ENCODE assay signal across 19 cellular contexts in genomic region chr4:7826176-7826908, GRCh38.
A peak's percentile ranks its signal among the peaks of the same experiment; 100 is the strongest.
DNase-seq lines count a peak whose midpoint lies in the region; ATAC-seq and TF ChIP-seq lines count a peak whose summit lies in the region.
"Had no signal": no experiment of that assay in that cellular context is flagged by ENCODE, and none has a peak within 500 bp of the region (broad histone marks: within the 10 kb centered on the region; RNA-seq: fewer than 3 reads in every experiment).

No MANE protein-coding gene starts in this region.

- H3K9me3 ChIP-seq in HUES6 (ENCODE audit: control insufficient read depth, insufficient read depth, low read depth, low read length), result no peaks in the 10 kb centered on the region
- H3K9me3 ChIP-seq in neuronal stem cell (replicated peaks in 1 of 2; ENCODE audit: control insufficient read depth in 2 of 2, insufficient read depth in 1 of 2, low read depth in 1 of 2, low read length in 2 of 2), result no peaks in the 10 kb centered on the region
- no peaks in the 10 kb centered on the region for H3K9me3 ChIP-seq in tibial artery
- H3K9me3 ChIP-seq: thoracic aorta had no signal

- H3K4me1 Mint-ChIP-seq in activated CD4-positive, alpha-beta T cell treated with anti-CD3 and anti-CD28 coated beads, Interleukin-2, amount 10 ng/mL, durations not matched to agents 24 days and 14 days, result peaks cover 34% of the 10 kb centered on the region
- H3K4me1 Mint-ChIP-seq in effector memory CD8-positive, alpha-beta T cell (ENCODE audit: low read depth in 2 of 2), result peaks cover 32 to 50% of the 10 kb centered on the region in 2 donors

- no peaks in the 10 kb centered on the region for H3K79me1 ChIP-seq in neuronal stem cell (ENCODE audit: low read depth, low read length)

- H3K27ac ChIP-seq in HUES6 (ENCODE audit: low read depth, low read length), result peak overlapping the region; percentile 51; the same call in 1 of the 2 replicates
- no peak overlapping the region for H3K27ac ChIP-seq in neuronal stem cell (replicated peaks; ENCODE audit: low read length)
- H3K27ac ChIP-seq in tibial artery, result no peak overlapping the region
- H3K27ac ChIP-seq: thoracic aorta had no signal

- H3K18ac ChIP-seq in neuronal stem cell (ENCODE audit: low read length), result no peak overlapping the region

- no peak for TF ChIP-seq CTCF in tibial artery (IDR thresholded peaks at IDR 0.05)

- no peak overlapping the region for H4K8ac ChIP-seq in neuronal stem cell (ENCODE audit: low read depth, low read length)

- no peak overlapping the region for H2AFZ ChIP-seq in neuronal stem cell (ENCODE audit: low read length)

- no peak overlapping the region for H2BK5ac ChIP-seq in neuronal stem cell (ENCODE audit: low read length)

- H2BK120ac ChIP-seq in neuronal stem cell (ENCODE audit: low read depth, low read length), result no peak overlapping the region

- intact Hi-C loops in activated CD4-positive, alpha-beta T cell treated with anti-CD3 and anti-CD28 coated beads, Interleukin-2, amount 10 ng/mL, durations not matched to agents 24 days and 14 days (cut with micrococcal nuclease), result no loop called here
- intact Hi-C loops in tibial artery (cut with DNase I; ENCODE audit: low total_unique reads), result no loop called here

- no peak overlapping the region for H3K4me3 ChIP-seq in HUES6 (ENCODE audit: low read depth, low read length)
- H3K4me3 ChIP-seq in neuronal stem cell (ENCODE audit: low read length in 2 of 2), result no peak overlapping the region
- H3K4me3 ChIP-seq in tibial artery, result no peak overlapping the region
- H3K4me3 ChIP-seq: skin epidermis, thoracic aorta had no signal

- peaks cover 24% of the 10 kb centered on the region; the same call in 1 of the 2 replicates for H3K36me3 ChIP-seq in HUES6 (ENCODE audit: control insufficient read depth, insufficient read depth, low read length)
- H3K36me3 ChIP-seq in neuronal stem cell (replicated peaks in 1 of 2; ENCODE audit: control insufficient read depth in 2 of 2, insufficient read depth in 2 of 2, low read length in 2 of 2), result peaks cover 0 to 3% of the 10 kb centered on the region in 2 donors
- H3K36me3 ChIP-seq in tibial artery, result no peaks in the 10 kb centered on the region

- no peak overlapping the region for H4K91ac ChIP-seq in neuronal stem cell (ENCODE audit: low read depth, low read length, poor library complexity)

- H3K23ac ChIP-seq in neuronal stem cell (ENCODE audit: low read depth, low read length, poor library complexity), result no peak overlapping the region

- H3K36me3 Mint-ChIP-seq in activated CD4-positive, alpha-beta T cell treated with anti-CD3 and anti-CD28 coated beads, Interleukin-2, amount 10 ng/mL, durations not matched to agents 24 days and 14 days (ENCODE audit: low read depth), result peaks cover 28% of the 10 kb centered on the region
- peaks cover 4% of the 10 kb centered on the region for H3K36me3 Mint-ChIP-seq in effector memory CD8-positive, alpha-beta T cell (ENCODE audit: insufficient read depth)

- no peaks in the 10 kb centered on the region for H3K9me3 Mint-ChIP-seq in activated CD4-positive, alpha-beta T cell treated with anti-CD3 and anti-CD28 coated beads, Interleukin-2, amount 10 ng/mL, durations not matched to agents 24 days and 14 days
- no peaks in the 10 kb centered on the region for H3K9me3 Mint-ChIP-seq in effector memory CD8-positive, alpha-beta T cell

- peak overlapping the region; percentile 34 for H2AK5ac ChIP-seq in neuronal stem cell (ENCODE audit: low read depth, low read length)

- peaks cover 46% of the 10 kb centered on the region for H3K4me1 ChIP-seq in HUES6 (ENCODE audit: control insufficient read depth, insufficient read depth, low read length)
- H3K4me1 ChIP-seq in neuronal stem cell (ENCODE audit: control insufficient read depth in 2 of 2, insufficient read depth in 1 of 2, low read depth in 1 of 2, low read length in 2 of 2), result peaks cover 3 to 10% of the 10 kb centered on the region in 2 donors
- H3K4me1 ChIP-seq in tibial artery, result peaks cover 0 to 64% (median 33%) of the 10 kb centered on the region in 4 donors

- no peak overlapping the region for H3K4me2 ChIP-seq in neuronal stem cell (ENCODE audit: insufficient read depth, low read length, poor library complexity, severe bottlenecking)

- H3K27me3 Mint-ChIP-seq in activated CD4-positive, alpha-beta T cell treated with anti-CD3 and anti-CD28 coated beads, Interleukin-2, amount 10 ng/mL, durations not matched to agents 24 days and 14 days, result no peaks in the 10 kb centered on the region
- no peaks in the 10 kb centered on the region for H3K27me3 Mint-ChIP-seq in effector memory CD8-positive, alpha-beta T cell

- H3K27ac Mint-ChIP-seq in activated CD4-positive, alpha-beta T cell treated with anti-CD3 and anti-CD28 coated beads, Interleukin-2, amount 10 ng/mL, durations not matched to agents 24 days and 14 days, result peak overlapping the region; percentile 6
- H3K27ac Mint-ChIP-seq in effector memory CD8-positive, alpha-beta T cell, result peak overlapping the region; percentile 91 to 96

- H3K14ac ChIP-seq in neuronal stem cell (ENCODE audit: low read length), result no peak overlapping the region

- no peak overlapping the region for H3K4me3 Mint-ChIP-seq in activated CD4-positive, alpha-beta T cell treated with anti-CD3 and anti-CD28 coated beads, Interleukin-2, amount 10 ng/mL, durations not matched to agents 24 days and 14 days
- H3K4me3 Mint-ChIP-seq in effector memory CD8-positive, alpha-beta T cell, result peak overlapping the region; percentile 52 to 55

- no CpG with 5 or more reads among the region's 12 CpGs for WGBS in neuronal stem cell (ENCODE audit: extremely low coverage in 2 of 2, insufficient read length in 2 of 2, insufficient replicate concordance in 1 of 2), 2 donors

- H3K27me3 ChIP-seq in HUES6 (ENCODE audit: control insufficient read depth, insufficient read depth, low read length) (no peaks in the 10 kb centered on the region), neuronal stem cell (ENCODE audit: control insufficient read depth in 3 of 3, insufficient read depth in 3 of 3, low read depth in 1 of 3, low read length in 3 of 3) (no peaks in the 10 kb centered on the region), tibial artery (no peaks in the 10 kb centered on the region)

- no peak for ATAC-seq in effector memory CD8-positive, alpha-beta T cell (replicated peaks)
- ATAC-seq: Panc1 had no signal

- no peak overlapping the region for H3K9ac ChIP-seq in HUES6 (ENCODE audit: low read length)
- H3K9ac ChIP-seq in neuronal stem cell (ENCODE audit: low read depth, low read length, poor library complexity), result peak overlapping the region; percentile 10

- DNase-seq in activated CD4-positive, alpha-beta T cell treated with anti-CD3 and anti-CD28 coated beads, Interleukin-2, amount 10 ng/mL, durations not matched to agents 24 days and 14 days, result no peak
- DNase-seq in activated CD4-positive, alpha-beta T cell treated with anti-CD3 and anti-CD28 coated beads, Interleukin-2, amount 50 U/mL, for 4 hours, result no peak
- DNase-seq in effector memory CD8-positive, alpha-beta T cell, result no peak
- DNase-seq in neuronal stem cell (ENCODE audit: low spot score) (no peak), tibial artery (no peak), iPS-NIHi11 (ENCODE audit: low spot score) (no peak)
- no peak for DNase-seq in activated effector memory CD4-positive, alpha-beta T cell treated with anti-CD3 and anti-CD28 coated beads, Interleukin-2, amount 50 U/mL, for 16 hours
- DNase-seq: 8988T; activated CD4-positive, alpha-beta T cell treated with anti-CD3 and anti-CD28 coated beads for 1 hour; activated CD8-positive, alpha-beta memory T cell treated with anti-CD3 and anti-CD28 coated beads, Interleukin-2, amount 50 U/mL, for 48 hours; activated naive CD4-positive, alpha-beta T cell; erythroblast; NCI-H1417 treated with DMSO at 0.1 percent for 48 hours; stimulated activated CD4-positive, alpha-beta T cell treated with anti-CD3 and anti-CD28 coated beads, Interleukin-4, amount 100 ng/mL, for 24 hours; T1000 had no signal

- H3K4ac ChIP-seq in neuronal stem cell (ENCODE audit: low read length), result no peak overlapping the region

- no peak overlapping the region for H2BK12ac ChIP-seq in neuronal stem cell (ENCODE audit: low read length)

- H2BK15ac ChIP-seq in neuronal stem cell (ENCODE audit: low read length), result no peak overlapping the region
